In genomic region chr11:128891912-128892398, GRCh38 we compare ENCODE assay signal across 15 cellular contexts. TPM values are rescaled to one million over a fixed set of nuclear protein-coding genes. Genes with fewer than 3 reads are reported as not detected.
DNase-seq lines count a peak whose midpoint lies in the region; ATAC-seq and TF ChIP-seq lines count a peak whose summit lies in the region.
"Had no signal": no experiment of that assay in that cellular context is flagged by ENCODE, and none has a peak within 500 bp of the region (broad histone marks: within the 10 kb centered on the region; RNA-seq: fewer than 3 reads in every experiment).

No MANE protein-coding gene starts in this region.

- no peak for ATAC-seq in activated B cell treated with CpG ODN at 0.5 μM for 24 hours (ENCODE audit: low read depth)
- peak; percentile 5 to 12 for ATAC-seq in right cardiac atrium
- ATAC-seq in HG03025 (IDR thresholded peaks at IDR 0.05; ENCODE audit: low FRiP score, unreplicated experiment), result no peak
- no peak for ATAC-seq in HG03108 (IDR thresholded peaks at IDR 0.05; ENCODE audit: unreplicated experiment)

- H3K27ac ChIP-seq in right cardiac atrium (ENCODE audit: low read length) (peak overlapping the region; percentile 90), trophoblast cell (ENCODE audit: low read depth, low read length) (no peak overlapping the region)
- H3K27ac ChIP-seq: uterus had no signal

- H2AFZ ChIP-seq in trophoblast cell (ENCODE audit: insufficient read depth, low read length, poor library complexity), result no peak overlapping the region

- H3K4me3 ChIP-seq in right cardiac atrium (ENCODE audit: low read length) (peak overlapping the region; percentile 30), trophoblast cell (ENCODE audit: low read depth, low read length) (no peak overlapping the region)
- H3K4me3 ChIP-seq: HAP-1, uterus had no signal

- no peaks in the 10 kb centered on the region for H3K36me3 Mint-ChIP-seq in activated B cell treated with CpG ODN at 0.5 μM for 24 hours (ENCODE audit: low read depth)

- no peaks in the 10 kb centered on the region for H3K27me3 ChIP-seq in right cardiac atrium (ENCODE audit: control insufficient read depth, insufficient read depth)
- peaks cover 26% of the 10 kb centered on the region for H3K27me3 ChIP-seq in trophoblast cell (ENCODE audit: insufficient read depth, low read length)
- H3K27me3 ChIP-seq: uterus had no signal

- H3K27me3 Mint-ChIP-seq in activated B cell treated with CpG ODN at 0.5 μM for 24 hours, result peaks cover 63% of the 10 kb centered on the region

- POLR2A ChIA-PET in activated B cell treated with CpG ODN at 0.5 μM for 24 hours (lab: Charles Lee), result interaction anchor here (0.6 kb wide), 1 partner anchor 98 kb away, joined by 4 read pairs; no protein-coding TSS in a partner anchor

- peaks cover 2% of the 10 kb centered on the region for H3K79me1 ChIP-seq in trophoblast cell (ENCODE audit: low read length)

- no peak overlapping the region for H3K27ac Mint-ChIP-seq in activated B cell treated with CpG ODN at 0.5 μM for 24 hours

- H3K4me2 ChIP-seq in trophoblast cell (ENCODE audit: low read length), result peak overlapping the region; percentile 18

- H3K23ac ChIP-seq in trophoblast cell (ENCODE audit: low read length), result no peak overlapping the region

- TF ChIP-seq CTCF in activated B cell treated with CpG ODN at 0.5 μM for 24 hours (IDR thresholded peaks at IDR 0.05), result no peak

- H3K79me2 ChIP-seq in trophoblast cell (ENCODE audit: control insufficient read depth, insufficient read depth, low read length, poor library complexity), result no peaks in the 10 kb centered on the region

- H3K4me1 ChIP-seq in right cardiac atrium (ENCODE audit: control insufficient read depth, insufficient read depth, low read length) (peaks cover 2% of the 10 kb centered on the region), trophoblast cell (ENCODE audit: control insufficient read depth in 1 of 2, insufficient read depth in 2 of 2, low read length in 2 of 2) (peaks cover 12 to 25% of the 10 kb centered on the region in 2 experiments)

- no peak overlapping the region for H2BK5ac ChIP-seq in trophoblast cell (ENCODE audit: low read depth, low read length, poor library complexity)

- WGBS in right cardiac atrium, result 53% methylated on average over 6 of the region's 6 CpGs
- no CpG with 5 or more reads among the region's 6 CpGs for WGBS in trophoblast cell (ENCODE audit: extremely low coverage, insufficient coverage, insufficient read length)

- no peak overlapping the region for H3K14ac ChIP-seq in trophoblast cell (ENCODE audit: low read length)

- H3K9me3 Mint-ChIP-seq in activated B cell treated with CpG ODN at 0.5 μM for 24 hours, result no peaks in the 10 kb centered on the region

- H4K91ac ChIP-seq in trophoblast cell (ENCODE audit: low read depth, low read length), result no peak overlapping the region

- no peaks in the 10 kb centered on the region for H3K36me3 ChIP-seq in trophoblast cell (ENCODE audit: control insufficient read depth in 1 of 2, insufficient read depth in 2 of 2, low read length in 2 of 2)
- H3K36me3 ChIP-seq: HAP-1, uterus had no signal

- no peak overlapping the region for H4K12ac ChIP-seq in trophoblast cell (ENCODE audit: low read depth, low read length)

- CTCF ChIA-PET in activated B cell treated with CpG ODN at 0.5 μM for 24 hours (lab: Charles Lee), result interaction anchor here (1.2 to 1.6 kb wide), 3 partner anchors 12 to 65 kb away, joined by 3 to 5 read pairs (median 5); no protein-coding TSS in a partner anchor

- H2AK5ac ChIP-seq in trophoblast cell (ENCODE audit: low read length), result no peak overlapping the region

- H2BK120ac ChIP-seq in trophoblast cell (ENCODE audit: insufficient read depth, low read length, poor library complexity), result no peak overlapping the region

- H2BK12ac ChIP-seq in trophoblast cell (ENCODE audit: low read length), result no peak overlapping the region

- DNase-seq in CMK (ENCODE audit: low read depth), result peak; percentile 72
- no peak for DNase-seq in activated B cell treated with CpG ODN at 0.5 μM for 24 hours
- peak in 1 of 3 donors; percentile 56 for DNase-seq in right cardiac atrium
- no peak for DNase-seq in trophoblast cell
- no peak for DNase-seq in NCI-H748 (lab: John Stamatoyannopoulos, UW; ENCODE audit: unreplicated experiment)
- DNase-seq in DMS53 (lab: John Stamatoyannopoulos, UW), result no peak
- DNase-seq: aorta; CD4-positive, CD25-positive, alpha-beta regulatory T cell; NCI-H2171 had no signal

- intact Hi-C loops in activated B cell treated with CpG ODN at 0.5 μM for 24 hours (cut with micrococcal nuclease), result loop anchor here (5.0 kb wide), 1 partner anchor 35 kb away; no protein-coding TSS in a partner anchor
- intact Hi-C loops in right cardiac atrium (cut with DNase I), result no loop called here

- H3K4ac ChIP-seq in trophoblast cell (ENCODE audit: low read depth, low read length), result no peak overlapping the region

- H3K4me3 Mint-ChIP-seq in activated B cell treated with CpG ODN at 0.5 μM for 24 hours, result peak overlapping the region; percentile 50

- H3K18ac ChIP-seq in trophoblast cell (ENCODE audit: low read length), result no peak overlapping the region

- H4K8ac ChIP-seq in trophoblast cell (ENCODE audit: low read depth, low read length), result no peak overlapping the region

- H3K9ac ChIP-seq in trophoblast cell (ENCODE audit: low read length), result no peak overlapping the region

- H3K9me3 ChIP-seq in right cardiac atrium (ENCODE audit: control insufficient read depth, low read length), result no peaks in the 10 kb centered on the region
- no peaks in the 10 kb centered on the region for H3K9me3 ChIP-seq in trophoblast cell (ENCODE audit: insufficient read depth, low read depth, low read length)
- H3K9me3 ChIP-seq: HAP-1, uterus had no signal

- peaks cover 26% of the 10 kb centered on the region for H3K4me1 Mint-ChIP-seq in activated B cell treated with CpG ODN at 0.5 μM for 24 hours

RNA-seq across cellular contexts. Expression of gene KCNJ5, which starts 0.8 kb away (rescaled TPM):
- total RNA-seq in activated B cell treated with CpG ODN at 0.5 μM for 24 hours, result not detected in 2 replicates
- total RNA-seq in right cardiac atrium, result 10 to 100 TPM in 3 of 4 donors, 1 to 10 TPM in 1; 9.3 to 30.0 (median 24.0) TPM
- 15.8 TPM for polyA plus RNA-seq in right cardiac atrium
- polyA plus RNA-seq in trophoblast cell (2013), result 0.10 TPM in 2 replicates
- total RNA-seq: CD4-positive, CD25-positive, alpha-beta regulatory T cell had no signal
- polyA plus RNA-seq: CD4-positive, CD25-positive, alpha-beta regulatory T cell had no signal

RNA-seq across cellular contexts. Expression of gene KCNJ1, which starts 24.9 kb away (rescaled TPM):
- total RNA-seq in activated B cell treated with CpG ODN at 0.5 μM for 24 hours (0.20 TPM in 1 of 2 replicates, not detected in the other), right cardiac atrium (under 1 TPM in 1 of 4 donors, not detected in 3; 0.17 TPM)
- polyA plus RNA-seq in right cardiac atrium, result 0.09 TPM
- not detected in 2 replicates for polyA plus RNA-seq in trophoblast cell (2013)
- total RNA-seq: CD4-positive, CD25-positive, alpha-beta regulatory T cell; esophagus mucosa; posterior vena cava; uterus had no signal
- polyA plus RNA-seq: aorta had no signal

RNA-seq across cellular contexts. Expression of gene TP53AIP1, which starts 50.7 kb away (rescaled TPM):
- total RNA-seq in activated B cell treated with CpG ODN at 0.5 μM for 24 hours, result not detected in 2 replicates
- not detected for total RNA-seq in right cardiac atrium
- 0.05 TPM for polyA plus RNA-seq in right cardiac atrium
- polyA plus RNA-seq in trophoblast cell (2013), result 0.22 TPM in 2 replicates
- total RNA-seq: aorta; CD4-positive, CD25-positive, alpha-beta regulatory T cell; posterior vena cava had no signal
- polyA plus RNA-seq: aorta; CD4-positive, CD25-positive, alpha-beta regulatory T cell had no signal

Comparison
In these comparisons a context has a peak if more than half of its experiments do, and no peak if none do; other contexts are left out.
1. ATAC-seq: peak in right cardiac atrium (2 of 2); none in activated B cell treated with CpG ODN at 0.5 μM for 24 hours (single experiment), HG03025 (single experiment) and HG03108 (single experiment).
2. RNA of gene KCNJ5, which starts 0.8 kb away (total RNA-seq): 9.3 to 30.0 TPM in right cardiac atrium; not detected in activated B cell treated with CpG ODN at 0.5 μM for 24 hours; every median in the first group is over 10 times any median in the second.